Comparison of ENCODE assay signal across 1 cellular context in genomic region chr14:73236752-73237218, GRCh38.
TF ChIP-seq lines count a peak whose summit lies in the region.

No MANE protein-coding gene starts in this region.

TF ChIP-seq in IMR-90, 13 proteins besides CTCF, POLR2A, EP300 and RAD21 (continued from another document):
- TF ChIP-seq USF2 (IDR thresholded peaks at IDR 0.05; ENCODE audit: low read depth, low read length): no peak
